In the genomic region with DNA sequence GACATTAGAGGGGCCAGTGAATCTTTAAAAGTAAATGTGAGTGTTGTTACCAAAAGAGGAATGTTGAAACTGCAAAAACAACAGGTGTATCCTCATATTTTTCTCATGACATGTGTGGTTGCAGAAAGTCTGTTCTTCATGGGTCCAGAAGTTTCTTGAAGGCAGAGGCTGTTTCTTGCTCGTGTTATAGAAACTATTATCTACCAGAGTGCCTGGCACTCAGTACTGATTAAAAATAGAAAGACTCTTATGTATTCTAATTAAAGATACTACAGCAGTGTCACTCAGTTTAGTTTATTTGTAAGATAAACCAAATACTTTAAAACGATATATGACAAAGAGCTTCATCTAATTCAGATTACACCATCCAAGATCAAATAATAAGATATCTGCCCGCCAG, we compare ENCODE assay signal across 27 cellular contexts.
"Had no signal": no experiment of that assay in that cellular context is flagged by ENCODE, and none has a peak within 500 bp of the region (broad histone marks: within the 10 kb centered on the region; RNA-seq: fewer than 3 reads in every experiment).

No MANE protein-coding gene starts in this region.

- H3K27ac Mint-ChIP-seq: stimulated activated effector memory CD8-positive, alpha-beta T cell treated with anti-CD3 and anti-CD28 coated beads, Interleukin-12 subunit alpha, Interleukin-12 subunit beta, amount 100 ng/mL, for 72 hours; stimulated activated memory B cell treated with anti-CD40 and anti-IgM and Interleukin-4, amounts not matched to agents 10 μg/mL and 1 μg/mL and 100 μg/mL, for 72 hours; stimulated activated naive B cell treated with anti-CD40 and anti-IgM and Interleukin-4, amounts not matched to agents 10 μg/mL and 1 μg/mL and 100 μg/mL, for 72 hours; stimulated activated naive CD8-positive, alpha-beta T cell treated with anti-CD3 and anti-CD28 coated beads, Interleukin-15, amount 100 ng/mL, for 72 hours; stimulated activated naive CD8-positive, alpha-beta T cell treated with anti-CD3 and anti-CD28 coated beads, Interleukin-15, Interleukin-2, amounts not matched to agents 100 ng/mL and 50 ng/mL, for 24 hours; type B pancreatic cell had no signal

- DNase-seq: stimulated activated CD4-positive, alpha-beta T cell treated with anti-CD3 and anti-CD28 coated beads, Interleukin-2, amount 100 ng/mL, for 48 hours; stimulated activated CD4-positive, alpha-beta T cell treated with anti-CD3 and anti-CD28 coated beads, Interleukin-4, amount 100 ng/mL, for 1 hour; stimulated activated CD4-positive, alpha-beta T cell treated with anti-CD3 and anti-CD28 coated beads, Interleukin-4, amount 100 ng/mL, for 24 hours; stimulated activated CD4-positive, alpha-beta T cell treated with anti-CD3 and anti-CD28 coated beads, Interleukin-4, amount 100 ng/mL, for 4 hours; stimulated activated CD8-positive, alpha-beta memory T cell treated with anti-CD3 and anti-CD28 coated beads, Interleukin-4, amount 100 ng/mL, for 48 hours; stimulated activated naive B cell treated with anti-CD40 and anti-IgM and Interleukin-4, amounts not matched to agents 10 μg/mL and 1 μg/mL and 100 μg/mL, for 72 hours; stimulated activated naive CD4-positive, alpha-beta T cell; stimulated activated naive CD8-positive, alpha-beta T cell treated with anti-CD3 and anti-CD28 coated beads, Interleukin-15, amount 100 ng/mL, for 72 hours; stimulated activated naive CD8-positive, alpha-beta T cell treated with anti-CD3 and anti-CD28 coated beads, Interleukin-15, Interleukin-2, amounts not matched to agents 100 U/mL and 50 U/mL, for 24 hours; stomach; substantia nigra; testis; thyroid gland; tibial artery; transverse colon; upper lobe of left lung; upper lobe of right lung; uterus had no signal

- H3K36me3 Mint-ChIP-seq: stimulated activated effector memory CD8-positive, alpha-beta T cell treated with anti-CD3 and anti-CD28 coated beads, Interleukin-12 subunit alpha, Interleukin-12 subunit beta, amount 100 ng/mL, for 72 hours; stimulated activated memory B cell treated with anti-CD40 and anti-IgM and Interleukin-4, amounts not matched to agents 10 μg/mL and 1 μg/mL and 100 μg/mL, for 72 hours; stimulated activated naive B cell treated with anti-CD40 and anti-IgM and Interleukin-4, amounts not matched to agents 10 μg/mL and 1 μg/mL and 100 μg/mL, for 72 hours; type B pancreatic cell had no signal

- H3K4me1 ChIP-seq: stomach, suprapubic skin, testis, tibial artery, tibial nerve, transverse colon, upper lobe of left lung, upper lobe of right lung, uterus, vagina had no signal

- H3K36me3 ChIP-seq: stomach, suprapubic skin, thoracic aorta, thyroid gland, tibial artery, tibial nerve, transverse colon, upper lobe of left lung, upper lobe of right lung, uterus, vagina had no signal

- H3K27me3 Mint-ChIP-seq: stimulated activated memory B cell treated with anti-CD40 and anti-IgM and Interleukin-4, amounts not matched to agents 10 μg/mL and 1 μg/mL and 100 μg/mL, for 72 hours; stimulated activated naive B cell treated with anti-CD40 and anti-IgM and Interleukin-4, amounts not matched to agents 10 μg/mL and 1 μg/mL and 100 μg/mL, for 72 hours; stimulated activated naive CD8-positive, alpha-beta T cell treated with anti-CD3 and anti-CD28 coated beads, Interleukin-15, amount 100 ng/mL, for 72 hours; stimulated activated naive CD8-positive, alpha-beta T cell treated with anti-CD3 and anti-CD28 coated beads, Interleukin-15, Interleukin-2, amounts not matched to agents 100 ng/mL and 50 ng/mL, for 24 hours had no signal

- FAIRE-seq: urothelium cell line had no signal

- H3K27me3 ChIP-seq: stomach, suprapubic skin, testis, thyroid gland, tibial artery, tibial nerve, transverse colon, upper lobe of left lung, upper lobe of right lung, vagina had no signal

- H3K4me1 Mint-ChIP-seq: stimulated activated effector memory CD8-positive, alpha-beta T cell treated with anti-CD3 and anti-CD28 coated beads, Interleukin-12 subunit alpha, Interleukin-12 subunit beta, amount 100 ng/mL, for 72 hours; stimulated activated memory B cell treated with anti-CD40 and anti-IgM and Interleukin-4, amounts not matched to agents 10 μg/mL and 1 μg/mL and 100 μg/mL, for 72 hours; stimulated activated naive B cell treated with anti-CD40 and anti-IgM and Interleukin-4, amounts not matched to agents 10 μg/mL and 1 μg/mL and 100 μg/mL, for 72 hours; stimulated activated naive CD8-positive, alpha-beta T cell treated with anti-CD3 and anti-CD28 coated beads, Interleukin-15, amount 100 ng/mL, for 72 hours had no signal

- H3K4me3 Mint-ChIP-seq: stimulated activated effector memory CD8-positive, alpha-beta T cell treated with anti-CD3 and anti-CD28 coated beads, Interleukin-12 subunit alpha, Interleukin-12 subunit beta, amount 100 ng/mL, for 72 hours; stimulated activated memory B cell treated with anti-CD40 and anti-IgM and Interleukin-4, amounts not matched to agents 10 μg/mL and 1 μg/mL and 100 μg/mL, for 72 hours; stimulated activated naive B cell treated with anti-CD40 and anti-IgM and Interleukin-4, amounts not matched to agents 10 μg/mL and 1 μg/mL and 100 μg/mL, for 72 hours; stimulated activated naive CD8-positive, alpha-beta T cell treated with anti-CD3 and anti-CD28 coated beads, Interleukin-15, amount 100 ng/mL, for 72 hours; stimulated activated naive CD8-positive, alpha-beta T cell treated with anti-CD3 and anti-CD28 coated beads, Interleukin-15, Interleukin-2, amounts not matched to agents 100 ng/mL and 50 ng/mL, for 24 hours; type B pancreatic cell had no signal

- H3K27ac ChIP-seq: stomach, suprapubic skin, testis, thoracic aorta, thyroid gland, tibial artery, tibial nerve, transverse colon, upper lobe of left lung, upper lobe of right lung, uterus, vagina had no signal

- H3K9me3 ChIP-seq: suprapubic skin, testis, thoracic aorta, thyroid gland, tibial artery, tibial nerve, transverse colon, upper lobe of left lung, upper lobe of right lung, uterus, vagina had no signal

- ATAC-seq: stimulated activated effector memory CD8-positive, alpha-beta T cell treated with anti-CD3 and anti-CD28 coated beads, Interleukin-12 subunit alpha, Interleukin-12 subunit beta, amount 100 ng/mL, for 72 hours; stimulated activated memory B cell treated with anti-CD40 and anti-IgM and Interleukin-4, amounts not matched to agents 10 μg/mL and 1 μg/mL and 100 μg/mL, for 72 hours; stimulated activated naive B cell treated with anti-CD40 and anti-IgM and Interleukin-4, amounts not matched to agents 10 μg/mL and 1 μg/mL and 100 μg/mL, for 72 hours; stimulated activated naive CD8-positive, alpha-beta T cell treated with anti-CD3 and anti-CD28 coated beads, Interleukin-15, amount 100 ng/mL, for 72 hours; stimulated activated naive CD8-positive, alpha-beta T cell treated with anti-CD3 and anti-CD28 coated beads, Interleukin-15, Interleukin-2, amounts not matched to agents 100 U/mL and 50 U/mL, for 24 hours; upper lobe of right lung had no signal

- H3K4me3 ChIP-seq: stomach, suprapubic skin, testis, thoracic aorta, thyroid gland, tibial artery, tibial nerve, transverse colon, upper lobe of left lung, upper lobe of right lung, uterus, vagina had no signal
